1 cellular context compared by ENCODE assay signal in the genomic region with DNA sequence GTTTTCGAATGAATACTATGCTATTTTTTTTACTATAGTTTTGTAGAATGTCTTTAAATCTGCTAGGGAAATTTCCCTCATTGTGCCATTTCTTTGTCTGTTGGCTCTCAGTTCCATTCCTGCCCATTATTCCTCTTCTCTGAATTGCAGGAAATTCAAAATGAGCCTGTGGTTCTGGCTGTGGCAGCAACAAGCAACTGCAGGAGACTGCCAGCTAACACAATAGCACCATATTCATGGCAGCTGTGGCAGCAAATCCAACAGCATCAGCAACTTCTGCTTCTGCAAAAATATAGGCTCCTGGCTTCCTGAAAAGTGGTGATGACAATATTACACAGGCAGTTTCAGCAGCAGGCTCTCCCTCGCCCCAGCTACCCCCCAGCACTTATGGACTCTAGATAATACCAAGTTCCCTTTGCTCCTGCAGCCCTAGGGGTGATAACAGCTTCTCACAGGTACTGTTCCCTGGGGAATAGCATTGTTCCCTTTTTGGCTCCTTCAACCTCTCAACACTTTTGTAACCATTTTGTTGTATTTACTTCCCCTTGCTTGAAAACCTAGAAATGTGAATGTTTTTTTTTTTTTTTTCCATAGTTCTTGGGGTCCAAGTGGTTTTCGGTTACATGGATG.
TF ChIP-seq lines count a peak whose summit lies in the region.

No MANE protein-coding gene starts in this region.

TF ChIP-seq in GM12878, 131 proteins besides CTCF, POLR2A, EP300 and RAD21 (continued from another document):
- peak; percentile 18 for TF ChIP-seq MEF2B (IDR thresholded peaks at IDR 0.05; ENCODE audit: partially characterized antibody, poor library complexity, severe bottlenecking)
